Comparison of ENCODE assay signal across 27 cellular contexts in the genomic region with DNA sequence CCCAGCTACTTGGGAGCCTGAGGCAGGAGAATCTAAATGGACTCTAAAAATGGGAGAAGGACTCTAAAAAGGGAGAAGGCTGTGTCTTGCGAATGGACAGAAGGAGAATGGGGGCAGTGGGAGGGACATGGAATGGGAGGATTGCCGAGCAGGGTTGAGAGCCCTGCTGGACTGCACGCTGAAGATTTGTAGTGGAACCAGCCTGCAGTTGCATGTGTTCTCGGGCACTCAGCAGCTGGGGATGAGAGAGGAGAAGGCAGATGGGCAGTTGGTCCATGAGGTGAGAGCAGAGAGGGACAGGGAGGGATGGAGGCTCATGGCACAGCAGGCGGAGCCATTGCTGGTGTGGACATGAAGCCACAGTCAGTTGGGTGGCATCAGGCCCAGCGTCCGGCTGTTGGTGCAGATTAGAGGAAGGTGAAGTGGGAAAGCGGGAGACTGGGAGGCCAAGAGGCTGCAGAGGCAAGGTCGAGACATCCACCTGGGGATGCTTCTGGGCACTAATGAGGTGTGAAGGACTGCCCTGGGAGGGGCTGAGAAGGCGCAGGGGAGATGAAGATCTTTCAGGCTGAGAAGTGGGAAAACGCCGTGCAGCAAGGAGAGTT. TPM values are rescaled to one million over a fixed set of nuclear protein-coding genes. Genes with fewer than 3 reads are reported as not detected.
DNase-seq lines count a peak whose midpoint lies in the region; FAIRE-seq and TF ChIP-seq lines count a peak whose summit lies in the region.
"Had no signal": no experiment of that assay in that cellular context is flagged by ENCODE, and none has a peak within 500 bp of the region (broad histone marks: within the 10 kb centered on the region; RNA-seq: fewer than 3 reads in every experiment).

No MANE protein-coding gene starts in this region.

- no peak overlapping the region for H4K91ac ChIP-seq in trophoblast cell (ENCODE audit: low read depth, low read length)

- peaks cover 0 to 3% of the 10 kb centered on the region in 2 experiments for H3K4me1 ChIP-seq in trophoblast cell (ENCODE audit: control insufficient read depth in 1 of 2, insufficient read depth in 2 of 2, low read length in 2 of 2)
- H3K4me1 ChIP-seq: BE2C had no signal

- H3K18ac ChIP-seq in trophoblast cell (ENCODE audit: low read length), result no peak overlapping the region

- H3K27me3 ChIP-seq in trophoblast cell (ENCODE audit: insufficient read depth, low read length), result no peaks in the 10 kb centered on the region
- H3K27me3 ChIP-seq: BLaER1 treated with 17β-estradiol and CSF1 and Interleukin-3, amounts not matched to agents 10 nM and 100 nM had no signal

- DNase-seq in activated naive CD4-positive, alpha-beta T cell treated with anti-CD3 and anti-CD28 coated beads, Interleukin-2, amount 10 ng/mL, durations not matched to agents 7 days and 5 days, result peak; percentile 11
- DNase-seq in activated naive CD4-positive, alpha-beta T cell (lab: John Stamatoyannopoulos, UW), result no peak
- no peak for DNase-seq in neural crest cell (ENCODE audit: low read depth, low spot score)
- DNase-seq in trophoblast cell, result no peak
- DNase-seq in NCI-H524 treated with DMSO at 0.1 percent for 48 hours (lab: John Stamatoyannopoulos, UW), result no peak
- no peak for DNase-seq in SW480 (ENCODE audit: low spot score)
- DNase-seq in Ammon's horn (ENCODE audit: low spot score), result no peak
- DNase-seq in frontal cortex (ENCODE audit: low spot score in 2 of 2), result no peak
- DNase-seq: BE2C; CD4-positive, alpha-beta T cell; CD8-positive, alpha-beta memory T cell; DMS 273 treated with DMSO at 0.1 percent for 48 hours; DMS79 treated with DMSO at 0.1 percent for 48 hours; GF-D8; H9 had no signal

- no peak overlapping the region for H3K4ac ChIP-seq in trophoblast cell (ENCODE audit: low read depth, low read length)

- CTCF ChIA-PET in activated naive CD4-positive, alpha-beta T cell treated with anti-CD3 and anti-CD28 coated beads, Interleukin-2, amount 10 ng/mL, durations not matched to agents 7 days and 5 days (lab: Charles Lee), result no interaction called here

- no peak overlapping the region for H3K9ac ChIP-seq in trophoblast cell (ENCODE audit: low read length)
- H3K9ac ChIP-seq: BLaER1 treated with 17β-estradiol and CSF1 and Interleukin-3, amounts not matched to agents 10 nM and 100 nM had no signal

- no peaks in the 10 kb centered on the region for H3K79me1 ChIP-seq in trophoblast cell (ENCODE audit: low read length)

- no peak overlapping the region for H3K4me3 ChIP-seq in trophoblast cell (ENCODE audit: low read depth, low read length)
- H3K4me3 ChIP-seq: BLaER1 treated with 17β-estradiol and CSF1 and Interleukin-3, amounts not matched to agents 10 nM and 100 nM; GM23338 had no signal

- no peak overlapping the region for H3K4me3 Mint-ChIP-seq in activated naive CD4-positive, alpha-beta T cell treated with anti-CD3 and anti-CD28 coated beads, Interleukin-2, amount 10 ng/mL, durations not matched to agents 7 days and 5 days
- no peak overlapping the region for H3K4me3 Mint-ChIP-seq in neural crest cell
- H3K4me3 Mint-ChIP-seq: CD14-positive monocyte; CD4-positive, alpha-beta T cell; CD8-positive, alpha-beta memory T cell; GM23338; H9 had no signal

- no peak overlapping the region for H3K4me2 ChIP-seq in trophoblast cell (ENCODE audit: low read length)
- H3K4me2 ChIP-seq: BLaER1 treated with 17β-estradiol and CSF1 and Interleukin-3, amounts not matched to agents 10 nM and 100 nM; GM23338 had no signal

- H3K27me3 Mint-ChIP-seq in activated naive CD4-positive, alpha-beta T cell treated with anti-CD3 and anti-CD28 coated beads, Interleukin-2, amount 10 ng/mL, durations not matched to agents 7 days and 5 days, result peaks cover 14% of the 10 kb centered on the region
- no peaks in the 10 kb centered on the region for H3K27me3 Mint-ChIP-seq in neural crest cell (ENCODE audit: low read depth)

- no peak for TF ChIP-seq CTCF in neural crest cell (conservative IDR thresholded peaks at IDR 0.05)

- H2AK5ac ChIP-seq in trophoblast cell (ENCODE audit: low read length), result no peak overlapping the region

- peaks cover 4% of the 10 kb centered on the region for H3K9me3 ChIP-seq in trophoblast cell (ENCODE audit: insufficient read depth, low read depth, low read length)
- H3K9me3 ChIP-seq: BE2C; BLaER1 treated with 17β-estradiol and CSF1 and Interleukin-3, amounts not matched to agents 10 nM and 100 nM had no signal

- no peak overlapping the region for H2BK12ac ChIP-seq in trophoblast cell (ENCODE audit: low read length)

- H3K36me3 Mint-ChIP-seq in activated naive CD4-positive, alpha-beta T cell treated with anti-CD3 and anti-CD28 coated beads, Interleukin-2, amount 10 ng/mL, durations not matched to agents 7 days and 5 days, result no peaks in the 10 kb centered on the region
- H3K36me3 Mint-ChIP-seq in neural crest cell (ENCODE audit: low read depth), result no peaks in the 10 kb centered on the region
- H3K36me3 Mint-ChIP-seq: CD14-positive monocyte; CD8-positive, alpha-beta memory T cell had no signal

- H3K14ac ChIP-seq in trophoblast cell (ENCODE audit: low read length), result no peak overlapping the region

- FAIRE-seq in frontal cortex (lab: Jason Lieb, UNC), result no peak
- FAIRE-seq: A204.1, D721Med, GM12891, GM18507 had no signal

- H4K12ac ChIP-seq in trophoblast cell (ENCODE audit: low read depth, low read length), result no peak overlapping the region

- peak overlapping the region; percentile 93 for H3K23ac ChIP-seq in trophoblast cell (ENCODE audit: low read length)

- H3K27ac Mint-ChIP-seq in activated naive CD4-positive, alpha-beta T cell treated with anti-CD3 and anti-CD28 coated beads, Interleukin-2, amount 10 ng/mL, durations not matched to agents 7 days and 5 days, result no peak overlapping the region
- H3K27ac Mint-ChIP-seq in neural crest cell (ENCODE audit: unreplicated experiment), result peak overlapping the region; percentile 67
- H3K27ac Mint-ChIP-seq: CD14-positive monocyte; CD4-positive, alpha-beta T cell; GM23338; H9 had no signal

- no CpG with 5 or more reads among the region's 12 CpGs for WGBS in trophoblast cell (ENCODE audit: extremely low coverage, insufficient coverage, insufficient read length)

- no peak overlapping the region for H2BK5ac ChIP-seq in trophoblast cell (ENCODE audit: low read depth, low read length, poor library complexity)

- no peaks in the 10 kb centered on the region for H3K79me2 ChIP-seq in trophoblast cell (ENCODE audit: control insufficient read depth, insufficient read depth, low read length, poor library complexity)

- H3K27ac ChIP-seq in trophoblast cell (ENCODE audit: low read depth, low read length), result no peak overlapping the region
- H3K27ac ChIP-seq: 22Rv1; BLaER1 treated with 17β-estradiol and CSF1 and Interleukin-3, amounts not matched to agents 10 nM and 100 nM had no signal

- H2AFZ ChIP-seq in trophoblast cell (ENCODE audit: insufficient read depth, low read length, poor library complexity), result no peak overlapping the region
- H2AFZ ChIP-seq: GM23338 had no signal

- H3K4me1 Mint-ChIP-seq in activated naive CD4-positive, alpha-beta T cell treated with anti-CD3 and anti-CD28 coated beads, Interleukin-2, amount 10 ng/mL, durations not matched to agents 7 days and 5 days, result no peaks in the 10 kb centered on the region
- H3K4me1 Mint-ChIP-seq in neural crest cell, result no peaks in the 10 kb centered on the region
- H3K4me1 Mint-ChIP-seq: CD14-positive monocyte; CD8-positive, alpha-beta memory T cell; GM23338; H9 had no signal

- no peaks in the 10 kb centered on the region for H3K36me3 ChIP-seq in trophoblast cell (ENCODE audit: control insufficient read depth in 1 of 2, insufficient read depth in 2 of 2, low read length in 2 of 2)
- H3K36me3 ChIP-seq: BE2C; BLaER1 treated with 17β-estradiol and CSF1 and Interleukin-3, amounts not matched to agents 10 nM and 100 nM had no signal

- H2BK120ac ChIP-seq in trophoblast cell (ENCODE audit: insufficient read depth, low read length, poor library complexity), result no peak overlapping the region

- no peaks in the 10 kb centered on the region for H3K9me3 Mint-ChIP-seq in activated naive CD4-positive, alpha-beta T cell treated with anti-CD3 and anti-CD28 coated beads, Interleukin-2, amount 10 ng/mL, durations not matched to agents 7 days and 5 days
- H3K9me3 Mint-ChIP-seq in neural crest cell, result no peaks in the 10 kb centered on the region
- H3K9me3 Mint-ChIP-seq: CD14-positive monocyte; CD4-positive, alpha-beta T cell; CD8-positive, alpha-beta memory T cell; H9 had no signal

- H4K8ac ChIP-seq in trophoblast cell (ENCODE audit: low read depth, low read length), result no peak overlapping the region

RNA-seq across cellular contexts. Expression of gene DCDC2C, which starts 40.7 kb away (rescaled TPM):
- total RNA-seq in neural crest cell (not detected in 2 replicates), frontal cortex (1.2 TPM)
- polyA plus RNA-seq in trophoblast cell (2013), result not detected in 2 replicates
- total RNA-seq: CD4-positive, alpha-beta T cell; CD8-positive, alpha-beta memory T cell; Daoy; G401; GM23338; H4; H9 had no signal
- polyA plus RNA-seq: AG04450; CD14-positive monocyte; CD8-positive, alpha-beta memory T cell had no signal
